8 cellular contexts compared by ENCODE assay signal in genomic region chr1:9655127-9655723, GRCh38. TPM values are rescaled to one million over a fixed set of nuclear protein-coding genes. Genes with fewer than 3 reads are reported as not detected.
A peak's percentile ranks its signal among the peaks of the same experiment; 100 is the strongest.
DNase-seq lines count a peak whose midpoint lies in the region; ATAC-seq and TF ChIP-seq lines count a peak whose summit lies in the region.

No MANE protein-coding gene starts in this region.

- H3K27me3 ChIP-seq in CD8-positive, alpha-beta memory T cell (ENCODE audit: insufficient read depth, low read length, poor library complexity, severe bottlenecking), result no peaks in the 10 kb centered on the region
- H3K27me3 ChIP-seq in heart right ventricle, result peaks cover 0 to 49% (median 34%) of the 10 kb centered on the region in 7 donors

- no peaks in the 10 kb centered on the region for H3K36me3 ChIP-seq in CD8-positive, alpha-beta memory T cell (ENCODE audit: insufficient read depth, low read length)
- H3K36me3 ChIP-seq in heart right ventricle, result peaks cover 0 to under 1% (median 0%) of the 10 kb centered on the region in 9 donors

- H3K9me3 Mint-ChIP-seq in CD8-positive, alpha-beta memory T cell, result no peaks in the 10 kb centered on the region
- no peaks in the 10 kb centered on the region for H3K9me3 Mint-ChIP-seq in activated T-cell treated with anti-CD3 and anti-CD28 coated beads, Interleukin-2, amount 50 U/mL, for 24 hours
- peaks cover 0 to 2% (median 0%) of the 10 kb centered on the region in 9 donors for H3K9me3 Mint-ChIP-seq in naive thymus-derived CD8-positive, alpha-beta T cell

- peaks cover 74% of the 10 kb centered on the region for H3K4me1 ChIP-seq in CD8-positive, alpha-beta memory T cell (ENCODE audit: insufficient read depth, low read length)
- peaks cover 2 to 80% (median 17%) of the 10 kb centered on the region in 9 donors for H3K4me1 ChIP-seq in heart right ventricle

- intact Hi-C loops in heart right ventricle (cut with DNase I), result no loop called here

- peaks cover 0 to 30% (median 2%) of the 10 kb centered on the region in 3 donors for H3K36me3 Mint-ChIP-seq in CD8-positive, alpha-beta memory T cell
- peaks cover 55% of the 10 kb centered on the region for H3K36me3 Mint-ChIP-seq in activated T-cell treated with anti-CD3 and anti-CD28 coated beads, Interleukin-2, amount 50 U/mL, for 24 hours (ENCODE audit: low read depth)
- H3K36me3 Mint-ChIP-seq in naive thymus-derived CD8-positive, alpha-beta T cell, result peaks cover 4 to 26% (median 5%) of the 10 kb centered on the region in 3 donors

- peak; percentile 33 to 43 for ATAC-seq in naive thymus-derived CD8-positive, alpha-beta T cell
- no peak for ATAC-seq in heart right ventricle

- H3K4me3 Mint-ChIP-seq in CD8-positive, alpha-beta memory T cell, result peak overlapping the region; percentile 94 to 100 (median 100)
- peak overlapping the region; percentile 90 for H3K4me3 Mint-ChIP-seq in activated T-cell treated with anti-CD3 and anti-CD28 coated beads, Interleukin-2, amount 50 U/mL, for 24 hours
- H3K4me3 Mint-ChIP-seq in naive thymus-derived CD8-positive, alpha-beta T cell, result peak overlapping the region; percentile 92 to 99 (median 96)

- peaks cover 0 to 3% of the 10 kb centered on the region in 2 donors for H3K27me3 Mint-ChIP-seq in CD8-positive, alpha-beta memory T cell
- no peaks in the 10 kb centered on the region for H3K27me3 Mint-ChIP-seq in activated T-cell treated with anti-CD3 and anti-CD28 coated beads, Interleukin-2, amount 50 U/mL, for 24 hours
- H3K27me3 Mint-ChIP-seq in naive thymus-derived CD8-positive, alpha-beta T cell, result no peaks in the 10 kb centered on the region

- peaks cover 70 to 84% (median 82%) of the 10 kb centered on the region in 3 donors for H3K4me1 Mint-ChIP-seq in CD8-positive, alpha-beta memory T cell
- peaks cover 81% of the 10 kb centered on the region for H3K4me1 Mint-ChIP-seq in activated T-cell treated with anti-CD3 and anti-CD28 coated beads, Interleukin-2, amount 50 U/mL, for 24 hours (ENCODE audit: low read depth)
- H3K4me1 Mint-ChIP-seq in naive thymus-derived CD8-positive, alpha-beta T cell, result peaks cover 39 to 84% (median 80%) of the 10 kb centered on the region in 4 donors

- H3K9me3 ChIP-seq in CD8-positive, alpha-beta memory T cell (ENCODE audit: low read length), result no peaks in the 10 kb centered on the region
- no peaks in the 10 kb centered on the region for H3K9me3 ChIP-seq in heart right ventricle

- TF ChIP-seq POLR2A in NB4 (IDR thresholded peaks at IDR 0.05; ENCODE audit: extremely low read depth, insufficient read length), result no peak

- CTCF ChIA-PET in CD8-positive, alpha-beta memory T cell (lab: Charles Lee), result interaction anchor here (0.6 to 7.8 kb wide), 16 partner anchors 11 to 214 kb away, joined by 3 to 136 read pairs (median 5); no protein-coding TSS in a partner anchor

- peak; percentile 25 to 59 (median 50) for DNase-seq in CD8-positive, alpha-beta memory T cell
- peak; percentile 85 for DNase-seq in NB4 (ENCODE audit: low read depth)
- peak; percentile 68 for DNase-seq in activated T-cell treated with anti-CD3 and anti-CD28 coated beads, Interleukin-2, amount 50 U/mL, for 24 hours
- DNase-seq in naive thymus-derived CD8-positive, alpha-beta T cell, result peak in 8 of 10 donors; percentile 23 to 66 (median 50)
- DNase-seq in heart right ventricle, result no peak
- DNase-seq in NCI-H526 (lab: John Stamatoyannopoulos, UW), result no peak
- no peak for DNase-seq in NCI-H2196 (lab: John Stamatoyannopoulos, UW; ENCODE audit: unreplicated experiment)
- no peak for DNase-seq in mesenteric fat pad (ENCODE audit: low spot score)

- peak overlapping the region; percentile 91 for H3K4me3 ChIP-seq in CD8-positive, alpha-beta memory T cell (ENCODE audit: low read length)
- H3K4me3 ChIP-seq in NB4 (ENCODE audit: low read depth, low read length) (peak overlapping the region; percentile 74), heart right ventricle (peak overlapping the region in 1 of 10 donors; percentile 86)

- POLR2A ChIA-PET in CD8-positive, alpha-beta memory T cell (lab: Charles Lee), result interaction anchor here (0.6 to 7.2 kb wide), 11 partner anchors 9 to 60 kb away, joined by 3 to 161 read pairs (median 8); no protein-coding TSS in a partner anchor
- POLR2A ChIA-PET in naive thymus-derived CD8-positive, alpha-beta T cell (lab: Charles Lee), result interaction anchor here (0.6 to 46.7 kb wide), 14 partner anchors 17 to 238 kb away, joined by 3 to 1921 read pairs (median 4); no protein-coding TSS in a partner anchor

- TF ChIP-seq CTCF in NB4 (IDR thresholded peaks at IDR 0.05; ENCODE audit: low read depth, low read length) (no peak), heart right ventricle (IDR thresholded peaks at IDR 0.05) (no peak)

- H3K27ac Mint-ChIP-seq in CD8-positive, alpha-beta memory T cell, result peak overlapping the region; percentile 93 to 99 (median 96)
- H3K27ac Mint-ChIP-seq in activated T-cell treated with anti-CD3 and anti-CD28 coated beads, Interleukin-2, amount 50 U/mL, for 24 hours, result peak overlapping the region; percentile 98
- H3K27ac Mint-ChIP-seq in naive thymus-derived CD8-positive, alpha-beta T cell, result peak overlapping the region; percentile 95 to 98 (median 96)

- 65 to 70% methylated on average over 11 of the region's 11 CpGs for WGBS in heart right ventricle, 2 donors

- H3K27ac ChIP-seq in CD8-positive, alpha-beta memory T cell (ENCODE audit: low read depth, low read length), result no peak overlapping the region
- peak overlapping the region in 1 of 10 donors; percentile 96 for H3K27ac ChIP-seq in heart right ventricle

RNA-seq across cellular contexts. Expression of gene PIK3CD, which starts 3.7 kb away (rescaled TPM):
- total RNA-seq in CD8-positive, alpha-beta memory T cell, result 100 to 1,000 TPM; 157 to 165 TPM
- polyA plus RNA-seq in CD8-positive, alpha-beta memory T cell, result 109 TPM
- total RNA-seq in naive thymus-derived CD8-positive, alpha-beta T cell, result 100 to 1,000 TPM; 334 to 343 TPM
- polyA plus RNA-seq in naive thymus-derived CD8-positive, alpha-beta T cell, result 100 to 1,000 TPM in 1 of 3 donors, 10 to 100 TPM in 2; 56.8 to 166 (median 87.4) TPM
- total RNA-seq in heart right ventricle, result 10 to 100 TPM in 1 of 10 donors, 1 to 10 TPM in 9; 1.9 to 12.1 (median 3.0) TPM
- polyA plus RNA-seq in heart right ventricle, result 1 to 10 TPM; 1.0 to 2.7 TPM
- total RNA-seq in mesenteric fat pad, result 14.5 TPM

Comparison
In these comparisons a context has a peak if more than half of its experiments do, and no peak if none do; other contexts are left out.
1. DNase-seq: peak in CD8-positive, alpha-beta memory T cell (5 of 5), NB4 (single experiment), activated T-cell treated with anti-CD3 and anti-CD28 coated beads, Interleukin-2, amount 50 U/mL, for 24 hours (single experiment) and naive thymus-derived CD8-positive, alpha-beta T cell (8 of 10); none in heart right ventricle (0 of 2), NCI-H526 (0 of 2), NCI-H2196 (single experiment) and mesenteric fat pad (single experiment).
2. ATAC-seq: peak in naive thymus-derived CD8-positive, alpha-beta T cell (2 of 2); none in heart right ventricle (0 of 8).
3. RNA of gene PIK3CD, which starts 3.7 kb away (total RNA-seq): 334 to 343 TPM in naive thymus-derived CD8-positive, alpha-beta T cell and 157 to 165 TPM in CD8-positive, alpha-beta memory T cell; 14.5 TPM in mesenteric fat pad (single experiment) and 1.9 to 12.1 TPM in heart right ventricle; every median in the first group is over 10 times any median in the second.
4. Peak in every context shown above with its lines, with median percentiles within 50 percentile points of each other: H3K27ac Mint-ChIP-seq and H3K4me3 Mint-ChIP-seq.